9 cellular contexts compared by ENCODE assay signal in genomic region chrX:20378291-20378920, GRCh38.
DNase-seq lines count a peak whose midpoint lies in the region; ATAC-seq, FAIRE-seq and TF ChIP-seq lines count a peak whose summit lies in the region.
"Had no signal": no experiment of that assay in that cellular context is flagged by ENCODE, and none has a peak within 500 bp of the region (broad histone marks: within the 10 kb centered on the region; RNA-seq: fewer than 3 reads in every experiment).

No MANE protein-coding gene starts in this region.

- no peaks in the 10 kb centered on the region for H3K9me3 ChIP-seq in psoas muscle

- DNase-seq in Calu3, result peak; percentile 52
- peak; percentile 9 for DNase-seq in NCI-H2196 treated with DMSO at 0.1 percent for 48 hours (lab: John Stamatoyannopoulos, UW; ENCODE audit: unreplicated experiment)
- no peak for DNase-seq in frontal cortex (ENCODE audit: low spot score in 2 of 2)
- no peak for DNase-seq in ureter (ENCODE audit: low spot score)
- DNase-seq in psoas muscle, result no peak
- no peak for DNase-seq in HuH-7 (ENCODE audit: low spot score)

- CTCF ChIA-PET in Calu3 (lab: Charles Lee), result interaction anchor here (1.3 kb wide), 1 partner anchor 16 kb away, joined by 7 read pairs; no protein-coding TSS in a partner anchor

- ATAC-seq in GM21390 (IDR thresholded peaks at IDR 0.05; ENCODE audit: unreplicated experiment) (peak; percentile 67), esophagus mucosa (peak; percentile 84), psoas muscle (no peak)

- no peaks in the 10 kb centered on the region for H3K27me3 Mint-ChIP-seq in Calu3 (ENCODE audit: unreplicated experiment)

- intact Hi-C loops in Calu3 (cut with micrococcal nuclease; ENCODE audit: unreplicated experiment), result no loop called here
- intact Hi-C loops in psoas muscle (cut with DNase I), result no loop called here

- no peak overlapping the region for H3K27ac ChIP-seq in psoas muscle

- H3K4me3 Mint-ChIP-seq in Calu3 (ENCODE audit: low read depth, unreplicated experiment), result peak overlapping the region; percentile 20
- H3K4me3 Mint-ChIP-seq: dendritic cell treated with granulocyte-macrophage colony-stimulating factor and Interleukin-4, amounts not matched to agents 40 ng/mL and 50 ng/mL, for 4 days had no signal

- peaks cover 4% of the 10 kb centered on the region for H3K4me1 ChIP-seq in psoas muscle

- H3K27ac Mint-ChIP-seq in Calu3 (ENCODE audit: unreplicated experiment), result peak overlapping the region; percentile 67
- H3K27ac Mint-ChIP-seq: dendritic cell treated with granulocyte-macrophage colony-stimulating factor and Interleukin-4, amounts not matched to agents 40 ng/mL and 50 ng/mL, for 4 days had no signal

- no TSS peak for BruUV-seq in Calu3 (replicated peaks; lab: Mats Ljungman, UMichigan)

- WGBS in psoas muscle, 3 donors, result 63 to 78% (median 77%) methylated on average over 3 of the region's 3 CpGs

- TF ChIP-seq CTCF in Calu3 (IDR thresholded peaks at IDR 0.05; ENCODE audit: unreplicated experiment) (no peak), psoas muscle (IDR thresholded peaks at IDR 0.05) (no peak)

- no peaks in the 10 kb centered on the region for H3K9me3 Mint-ChIP-seq in Calu3 (ENCODE audit: low read depth, unreplicated experiment)
- H3K9me3 Mint-ChIP-seq: dendritic cell treated with granulocyte-macrophage colony-stimulating factor and Interleukin-4, amounts not matched to agents 40 ng/mL and 50 ng/mL, for 4 days had no signal

- peaks cover 59% of the 10 kb centered on the region for H3K4me1 Mint-ChIP-seq in Calu3 (ENCODE audit: low read depth, unreplicated experiment)

- no peak overlapping the region for H3K4me3 ChIP-seq in psoas muscle

- H3K27me3 ChIP-seq in psoas muscle (ENCODE audit: insufficient read depth in 3 of 3, low read length in 2 of 3), result no peaks in the 10 kb centered on the region

- H3K36me3 ChIP-seq in psoas muscle (ENCODE audit: insufficient read depth in 1 of 2, low read depth in 1 of 2), result no peaks in the 10 kb centered on the region

- FAIRE-seq in frontal cortex (lab: Jason Lieb, UNC), result no peak

- peaks cover 9% of the 10 kb centered on the region for H3K36me3 Mint-ChIP-seq in Calu3 (ENCODE audit: insufficient read depth, unreplicated experiment)

Comparison
In these comparisons a context has a peak if more than half of its experiments do, and no peak if none do; other contexts are left out.
1. DNase-seq: peak in Calu3 (single experiment) and NCI-H2196 treated with DMSO at 0.1 percent for 48 hours (single experiment); none in frontal cortex (0 of 2), ureter (single experiment), psoas muscle (0 of 2) and HuH-7 (single experiment).
2. ATAC-seq: peak in GM21390 (single experiment) and esophagus mucosa (single experiment); none in psoas muscle (0 of 4).